Comparison of ENCODE assay signal across 23 cellular contexts in the genomic region with DNA sequence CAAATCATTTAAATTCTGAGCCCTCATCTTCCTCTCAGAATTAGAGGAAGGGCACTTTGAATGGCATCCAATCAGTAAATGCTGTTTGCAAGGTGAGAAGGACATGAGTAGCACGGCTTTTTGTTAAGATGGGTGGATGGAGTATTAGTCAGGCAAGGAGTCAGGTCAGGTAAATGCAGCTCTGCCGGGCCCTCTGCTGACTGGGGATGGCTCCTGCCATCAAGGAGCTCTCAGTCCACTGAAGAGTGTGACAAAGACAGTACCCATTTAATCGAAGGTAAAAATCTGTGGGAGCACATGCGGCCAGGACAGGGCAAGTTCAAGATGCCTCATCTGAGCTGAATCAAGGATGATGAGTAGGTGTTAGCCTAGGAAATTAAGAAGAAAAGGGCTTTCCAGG.
"Had no signal": no experiment of that assay in that cellular context is flagged by ENCODE, and none has a peak within 500 bp of the region (broad histone marks: within the 10 kb centered on the region; RNA-seq: fewer than 3 reads in every experiment).

No MANE protein-coding gene starts in this region.

- FAIRE-seq: astrocyte had no signal

- H3K4me3 Mint-ChIP-seq: activated CD4-positive, alpha-beta memory T cell treated with anti-CD3 and anti-CD28 coated beads for 36 hours; activated CD4-positive, alpha-beta T cell treated with anti-CD3 and anti-CD28 coated beads, Interleukin-2, amount 10 ng/mL, durations not matched to agents 7 days and 5 days; activated naive CD8-positive, alpha-beta T cell; activated T-cell treated with anti-CD3 and anti-CD28 coated beads, Interleukin-2, amount 50 U/mL, for 4 hours; brain; central memory CD8-positive, alpha-beta T cell; T-helper 17 cell had no signal

- H3K27ac Mint-ChIP-seq: activated CD4-positive, alpha-beta memory T cell treated with anti-CD3 and anti-CD28 coated beads for 36 hours; activated CD4-positive, alpha-beta T cell treated with anti-CD3 and anti-CD28 coated beads, Interleukin-2, amount 10 ng/mL, durations not matched to agents 7 days and 5 days; activated naive CD8-positive, alpha-beta T cell; brain; T-helper 17 cell had no signal

- H3K4me1 ChIP-seq: Peyer's patch had no signal

- H3K4me2 ChIP-seq: KMS-11 had no signal

- H3K36me3 Mint-ChIP-seq: activated CD4-positive, alpha-beta memory T cell treated with anti-CD3 and anti-CD28 coated beads for 36 hours; activated naive CD8-positive, alpha-beta T cell; brain had no signal

- H3K27me3 ChIP-seq: Peyer's patch had no signal

- H3K9me3 ChIP-seq: Peyer's patch had no signal

- H3K27ac ChIP-seq: KMS-11, Peyer's patch had no signal

- H3K9ac ChIP-seq: KMS-11 had no signal

- H3K9me3 Mint-ChIP-seq: activated CD4-positive, alpha-beta memory T cell treated with anti-CD3 and anti-CD28 coated beads for 36 hours; activated CD4-positive, alpha-beta T cell treated with anti-CD3 and anti-CD28 coated beads, Interleukin-2, amount 10 ng/mL, durations not matched to agents 7 days and 5 days; activated T-cell treated with anti-CD3 and anti-CD28 coated beads, Interleukin-2, amount 50 U/mL, for 4 hours; brain had no signal

- ATAC-seq: activated T-cell treated with anti-CD3 and anti-CD28 coated beads, Interleukin-2, amount 50 U/mL, for 4 hours; T-helper 17 cell had no signal

- H3K36me3 ChIP-seq: Peyer's patch had no signal

- DNase-seq: activated CD4-positive, alpha-beta memory T cell treated with anti-CD3 and anti-CD28 coated beads for 36 hours; activated CD4-positive, alpha-beta T cell treated with anti-CD3 and anti-CD28 coated beads, Interleukin-2, amount 10 ng/mL, durations not matched to agents 7 days and 5 days; activated CD4-positive, CD25-positive, alpha-beta regulatory T cell; activated CD8-positive, alpha-beta memory T cell treated with anti-CD3 and anti-CD28 coated beads for 24 hours; activated effector memory CD4-positive, alpha-beta T cell treated with anti-CD3 and anti-CD28 coated beads, Interleukin-2, amount 50 U/mL, for 16 hours; activated naive CD4-positive, alpha-beta T cell treated with Interleukin-2 at 50 U/mL for 16 hours; activated T-cell treated with anti-CD3 and anti-CD28 coated beads, Interleukin-2, amount 50 U/mL, for 4 hours; amygdala; NCI-H1105; NCI-H1436; NCI-H187; NCI-H2081; NCI-H226; NCI-H526; Peyer's patch; SHP77; T-helper 17 cell; T-helper 9 cell had no signal

- H3K4me1 Mint-ChIP-seq: activated CD4-positive, alpha-beta T cell treated with anti-CD3 and anti-CD28 coated beads, Interleukin-2, amount 10 ng/mL, durations not matched to agents 7 days and 5 days; central memory CD8-positive, alpha-beta T cell; T-helper 17 cell had no signal

- H3K27me3 Mint-ChIP-seq: activated CD4-positive, alpha-beta memory T cell treated with anti-CD3 and anti-CD28 coated beads for 36 hours; activated CD4-positive, alpha-beta T cell treated with anti-CD3 and anti-CD28 coated beads, Interleukin-2, amount 10 ng/mL, durations not matched to agents 7 days and 5 days; brain; central memory CD8-positive, alpha-beta T cell had no signal

- H3K4me3 ChIP-seq: Peyer's patch had no signal
